In genomic region chr1:6178751-6179563, GRCh38 we compare ENCODE assay signal across 13 cellular contexts. TPM values are rescaled to one million over a fixed set of nuclear protein-coding genes. Genes with fewer than 3 reads are reported as not detected.
A peak's percentile ranks its signal among the peaks of the same experiment; 100 is the strongest.
DNase-seq lines count a peak whose midpoint lies in the region; ATAC-seq, FAIRE-seq and TF ChIP-seq lines count a peak whose summit lies in the region.
"Had no signal": no experiment of that assay in that cellular context is flagged by ENCODE, and none has a peak within 500 bp of the region (broad histone marks: within the 10 kb centered on the region; RNA-seq: fewer than 3 reads in every experiment).

No MANE protein-coding gene starts in this region.

- no peak for FAIRE-seq in GM12892 (lab: Jason Lieb, UNC)
- FAIRE-seq: endometrium had no signal

- DNase-seq in GM19240 (ENCODE audit: insufficient read length, low spot score) (peak; percentile 2), Panc1 (ENCODE audit: low read depth, low spot score) (no peak), left ventricle myocardium superior (no peak), sigmoid colon (no peak), islet precursor cell (no peak), GM12892 (ENCODE audit: insufficient read length) (no peak), occipital lobe (lab: John Stamatoyannopoulos, UW) (no peak)
- DNase-seq: midbrain; NCI-H1436; stimulated activated CD4-positive, alpha-beta T cell treated with anti-CD3 and anti-CD28 coated beads, Interleukin-4, amount 100 ng/mL, for 1 hour had no signal

- TF ChIP-seq CTCF in Panc1 (IDR thresholded peaks at IDR 0.05), result peak; percentile 25; the same call in 1 of the 2 replicates
- TF ChIP-seq CTCF in sigmoid colon (IDR thresholded peaks at IDR 0.05), result no peak

- H3K27me3 ChIP-seq in Panc1 (ENCODE audit: control insufficient read depth, insufficient read depth, low read length), result no peaks in the 10 kb centered on the region
- peaks cover 21 to 70% (median 52%) of the 10 kb centered on the region in 3 donors for H3K27me3 ChIP-seq in sigmoid colon

- no TSS peak for BruUV-seq in Panc1 (replicated peaks; lab: Mats Ljungman, UMichigan)

- in situ Hi-C loops in Panc1 (cut with HindIII; ENCODE audit: low pct_unique_long_range_greater_than_20kb, low sequenced_read_pairs), result no loop called here

- POLR2A ChIA-PET in Panc1 (lab: Charles Lee), result interaction anchor here (0.5 kb wide), 1 partner anchor 20 kb away, joined by 3 read pairs; no protein-coding TSS in a partner anchor

- H3K36me3 ChIP-seq in Panc1 (ENCODE audit: control insufficient read depth, insufficient read depth, low read length), result no peaks in the 10 kb centered on the region
- no peaks in the 10 kb centered on the region for H3K36me3 ChIP-seq in sigmoid colon

- H3K4me3 ChIP-seq in Panc1 (ENCODE audit: low read depth in 2 of 2, low read length in 2 of 2), result peak overlapping the region; percentile 56 to 59
- peak overlapping the region in 3 of 4 donors; percentile 18 to 37 (median 35) for H3K4me3 ChIP-seq in sigmoid colon

- TF ChIP-seq EP300 in sigmoid colon (IDR thresholded peaks at IDR 0.05), result no peak

- 3 to 6% methylated on average over 51 of the region's 51 CpGs for WGBS in sigmoid colon, 2 donors

- TF ChIP-seq POLR2A in sigmoid colon (IDR thresholded peaks at IDR 0.05) (no peak), GM12892 (IDR thresholded peaks at IDR 0.05; ENCODE audit: low read depth, low read length) (no peak)

- peak overlapping the region; percentile 80 for H3K27ac ChIP-seq in Panc1 (ENCODE audit: low read length)
- no peak overlapping the region for H3K27ac ChIP-seq in sigmoid colon
- H3K27ac ChIP-seq: SK-N-MC had no signal

- CTCF ChIA-PET in Panc1 (lab: Charles Lee), result no interaction called here

- H3K9me3 ChIP-seq in Panc1 (ENCODE audit: control insufficient read depth, insufficient read depth, low read depth, low read length) (no peaks in the 10 kb centered on the region), sigmoid colon (no peaks in the 10 kb centered on the region)

- H3K4me1 ChIP-seq in Panc1 (ENCODE audit: control insufficient read depth, insufficient read depth, low read length), result peaks cover 48% of the 10 kb centered on the region
- peaks cover 0 to 30% (median 28%) of the 10 kb centered on the region in 4 donors for H3K4me1 ChIP-seq in sigmoid colon

- peak; percentile 43 for ATAC-seq in Panc1
- peak; percentile 15 for ATAC-seq in left ventricle myocardium superior
- no peak for ATAC-seq in GM18498 (IDR thresholded peaks at IDR 0.05; ENCODE audit: unreplicated experiment)

- intact Hi-C loops in Panc1 (cut with micrococcal nuclease; ENCODE audit: unreplicated experiment) (no loop called here), left ventricle myocardium superior (cut with micrococcal nuclease) (no loop called here), sigmoid colon (cut with DNase I) (no loop called here)

RNA-seq across cellular contexts. Expression of gene CHD5, which starts 1.2 kb away (rescaled TPM):
- 62.9 TPM for total RNA-seq in Panc1 (2021; ENCODE audit: unreplicated experiment)
- 72.6 TPM for polyA plus RNA-seq in Panc1 (2012; ENCODE audit: insufficient read length)
- total RNA-seq in left ventricle myocardium superior, result 0.12 TPM
- 1 to 10 TPM in 3 of 4 donors, under 1 TPM in 1; 0.49 to 2.8 (median 1.5) TPM for total RNA-seq in sigmoid colon
- under 1 TPM in 1 of 3 donors, not detected in 2; 0.80 TPM for polyA plus RNA-seq in sigmoid colon
- 0.13 TPM for polyA plus RNA-seq in GM12892 (2012; ENCODE audit: missing spikeins)
- 40.9 TPM for total RNA-seq in occipital lobe

RNA-seq across cellular contexts. Expression of gene RPL22, which starts 20.4 kb away (rescaled TPM):
- total RNA-seq in Panc1 (2021; ENCODE audit: unreplicated experiment) (309 TPM), left ventricle myocardium superior (248 TPM), sigmoid colon (100 to 1,000 TPM; 166 to 267 (median 219) TPM), occipital lobe (371 TPM)
- 319 TPM for polyA plus RNA-seq in Panc1 (2012; ENCODE audit: insufficient read length)
- 100 to 1,000 TPM; 299 to 443 (median 410) TPM for polyA plus RNA-seq in sigmoid colon
- polyA plus RNA-seq in GM12892 (2012; ENCODE audit: missing spikeins), result 1,361 TPM

RNA-seq across cellular contexts. Expression of gene RNF207, which starts 27.0 kb away (rescaled TPM):
- 115 TPM for total RNA-seq in Panc1 (2021; ENCODE audit: unreplicated experiment)
- polyA plus RNA-seq in Panc1 (2012; ENCODE audit: insufficient read length), result 84.5 TPM
- total RNA-seq in left ventricle myocardium superior, result 82.3 TPM
- total RNA-seq in sigmoid colon, result 10 to 100 TPM in 3 of 4 donors, 1 to 10 TPM in 1; 7.8 to 19.1 (median 16.1) TPM
- 10 to 100 TPM in 1 of 3 donors, 1 to 10 TPM in 2; 5.3 to 24.3 (median 7.2) TPM for polyA plus RNA-seq in sigmoid colon
- polyA plus RNA-seq in GM12892 (2012; ENCODE audit: missing spikeins), result 13.3 TPM
- total RNA-seq in occipital lobe, result 8.7 TPM

RNA-seq across cellular contexts. Expression of gene ICMT, which starts 56.8 kb away (rescaled TPM):
- total RNA-seq in Panc1 (2021; ENCODE audit: unreplicated experiment), result 81.0 TPM
- 56.6 TPM for polyA plus RNA-seq in Panc1 (2012; ENCODE audit: insufficient read length)
- total RNA-seq in left ventricle myocardium superior, result 52.9 TPM
- total RNA-seq in sigmoid colon, result 10 to 100 TPM; 39.2 to 64.9 (median 55.6) TPM
- 10 to 100 TPM; 19.2 to 34.1 (median 20.3) TPM for polyA plus RNA-seq in sigmoid colon
- 22.1 TPM for polyA plus RNA-seq in GM12892 (2012; ENCODE audit: missing spikeins)
- 21.7 TPM for total RNA-seq in occipital lobe

Comparison
In these comparisons a context has a peak if more than half of its experiments do, and no peak if none do; other contexts are left out.
1. RNA of gene CHD5, which starts 1.2 kb away (total RNA-seq): 62.9 TPM in Panc1 (single experiment) and 40.9 TPM in occipital lobe (single experiment); 0.49 to 2.8 TPM in sigmoid colon and 0.12 TPM in left ventricle myocardium superior (single experiment); every median in the first group is over 10 times any median in the second.